Comparison of ENCODE assay signal across 1 cellular context in genomic region chr13:21048901-21049655, GRCh38.
TF ChIP-seq lines count a peak whose summit lies in the region.

No MANE protein-coding gene starts in this region.

TF ChIP-seq in IMR-90, 13 proteins besides CTCF, POLR2A, EP300 and RAD21 (continued from another document):
- TF ChIP-seq SMC3 (IDR thresholded peaks at IDR 0.05; ENCODE audit: low read depth, low read length) (no peak), CEBPB (IDR thresholded peaks at IDR 0.05; ENCODE audit: low read depth, low read length) (no peak), CHD1 (IDR thresholded peaks at IDR 0.05; ENCODE audit: low read depth, low read length) (no peak), USF2 (IDR thresholded peaks at IDR 0.05; ENCODE audit: low read depth, low read length) (no peak), NFE2L2 (IDR thresholded peaks at IDR 0.05; ENCODE audit: low read depth, low read length) (no peak), FOS (IDR thresholded peaks at IDR 0.05; ENCODE audit: low read depth, low read length) (no peak)
